5 cellular contexts compared by ENCODE assay signal in genomic region chr9:127825319-127826051, GRCh38.
DNase-seq lines count a peak whose midpoint lies in the region; ATAC-seq and TF ChIP-seq lines count a peak whose summit lies in the region.

No MANE protein-coding gene starts in this region.

- H3K36me3 Mint-ChIP-seq in stimulated activated effector memory CD8-positive, alpha-beta T cell treated with anti-CD3 and anti-CD28 coated beads, Interleukin-12 subunit alpha, Interleukin-12 subunit beta, amount 100 ng/mL, for 72 hours = peaks cover 15% of the 10 kb centered on the region

- H3K4me1 Mint-ChIP-seq in stimulated activated effector memory CD8-positive, alpha-beta T cell treated with anti-CD3 and anti-CD28 coated beads, Interleukin-12 subunit alpha, Interleukin-12 subunit beta, amount 100 ng/mL, for 72 hours = peaks cover 5% of the 10 kb centered on the region

- no peaks in the 10 kb centered on the region for H3K9me3 Mint-ChIP-seq in stimulated activated effector memory CD8-positive, alpha-beta T cell treated with anti-CD3 and anti-CD28 coated beads, Interleukin-12 subunit alpha, Interleukin-12 subunit beta, amount 100 ng/mL, for 72 hours

- TF ChIP-seq CTCF in NB4 (IDR thresholded peaks at IDR 0.05; ENCODE audit: low read depth, low read length) = peak; percentile 28

- no peak overlapping the region for H3K4me3 ChIP-seq in NB4 (ENCODE audit: low read depth, low read length)

- peak overlapping the region; percentile 56 for H3K27ac Mint-ChIP-seq in stimulated activated effector memory CD8-positive, alpha-beta T cell treated with anti-CD3 and anti-CD28 coated beads, Interleukin-12 subunit alpha, Interleukin-12 subunit beta, amount 100 ng/mL, for 72 hours

- DNase-seq in NB4 (ENCODE audit: low read depth) = peak; percentile 39
- peak; percentile 30 to 50 for DNase-seq in erythroblast (lab: John Stamatoyannopoulos, UW)
- no peak for DNase-seq in stimulated activated effector memory CD8-positive, alpha-beta T cell treated with anti-CD3 and anti-CD28 coated beads, Interleukin-12 subunit alpha, Interleukin-12 subunit beta, amount 100 ng/mL, for 72 hours (ENCODE audit: low spot score in 2 of 2)

- H3K4me3 Mint-ChIP-seq in stimulated activated effector memory CD8-positive, alpha-beta T cell treated with anti-CD3 and anti-CD28 coated beads, Interleukin-12 subunit alpha, Interleukin-12 subunit beta, amount 100 ng/mL, for 72 hours = no peak overlapping the region

- no peak for ATAC-seq in stimulated activated effector memory CD8-positive, alpha-beta T cell treated with anti-CD3 and anti-CD28 coated beads, Interleukin-12 subunit alpha, Interleukin-12 subunit beta, amount 100 ng/mL, for 72 hours
- ATAC-seq in HG03097 (IDR thresholded peaks at IDR 0.05; ENCODE audit: low FRiP score, unreplicated experiment) = no peak
- no peak for ATAC-seq in GM21423 (IDR thresholded peaks at IDR 0.05; ENCODE audit: unreplicated experiment)

- TF ChIP-seq POLR2A in NB4 (IDR thresholded peaks at IDR 0.05; ENCODE audit: extremely low read depth, insufficient read length) (no peak), erythroblast (IDR thresholded peaks at IDR 0.05; ENCODE audit: low read length) (no peak)

Comparison
In these comparisons a context has a peak if more than half of its experiments do, and no peak if none do; other contexts are left out.
1. DNase-seq: peak in NB4 (single experiment) and erythroblast (2 of 2); none in stimulated activated effector memory CD8-positive, alpha-beta T cell treated with anti-CD3 and anti-CD28 coated beads, Interleukin-12 subunit alpha, Interleukin-12 subunit beta, amount 100 ng/mL, for 72 hours (0 of 2).